Comparison of ENCODE assay signal across 8 cellular contexts in the genomic region with DNA sequence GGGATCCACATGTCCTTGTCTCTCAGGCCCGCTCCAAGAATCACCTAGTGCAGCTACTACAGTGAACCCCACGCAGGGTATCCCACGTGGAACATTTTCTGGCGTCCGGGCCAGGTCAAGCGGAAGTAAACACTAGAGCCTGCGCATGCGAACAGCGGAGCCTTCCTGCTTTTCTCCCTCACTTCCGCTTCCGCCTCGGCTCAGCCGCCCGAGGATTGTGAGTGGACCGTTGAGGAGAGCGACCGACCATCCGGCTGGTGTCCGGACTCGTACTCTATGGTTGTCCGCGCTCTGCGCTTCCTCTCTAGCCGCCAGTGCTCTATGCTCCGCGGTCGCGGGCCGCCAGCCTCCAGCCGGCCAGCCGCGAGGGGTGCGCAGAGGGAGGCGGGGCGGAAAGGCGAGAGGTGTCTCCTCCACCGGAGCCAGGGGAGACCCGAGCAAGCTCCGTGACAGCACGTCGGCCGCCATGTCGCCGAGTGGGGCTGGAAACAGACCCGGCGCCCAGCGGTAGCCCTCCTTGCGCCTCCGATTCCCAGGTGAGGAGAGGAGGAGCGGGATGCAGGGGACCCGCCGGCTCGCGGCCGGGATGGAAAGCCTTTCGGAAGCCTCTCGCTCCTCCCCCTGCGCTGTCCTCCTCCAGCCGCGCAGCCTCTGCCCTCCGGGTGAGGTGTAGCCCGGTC.
DNase-seq lines count a peak whose midpoint lies in the region; ATAC-seq lines count a peak whose summit lies in the region.

A gene with protein sequence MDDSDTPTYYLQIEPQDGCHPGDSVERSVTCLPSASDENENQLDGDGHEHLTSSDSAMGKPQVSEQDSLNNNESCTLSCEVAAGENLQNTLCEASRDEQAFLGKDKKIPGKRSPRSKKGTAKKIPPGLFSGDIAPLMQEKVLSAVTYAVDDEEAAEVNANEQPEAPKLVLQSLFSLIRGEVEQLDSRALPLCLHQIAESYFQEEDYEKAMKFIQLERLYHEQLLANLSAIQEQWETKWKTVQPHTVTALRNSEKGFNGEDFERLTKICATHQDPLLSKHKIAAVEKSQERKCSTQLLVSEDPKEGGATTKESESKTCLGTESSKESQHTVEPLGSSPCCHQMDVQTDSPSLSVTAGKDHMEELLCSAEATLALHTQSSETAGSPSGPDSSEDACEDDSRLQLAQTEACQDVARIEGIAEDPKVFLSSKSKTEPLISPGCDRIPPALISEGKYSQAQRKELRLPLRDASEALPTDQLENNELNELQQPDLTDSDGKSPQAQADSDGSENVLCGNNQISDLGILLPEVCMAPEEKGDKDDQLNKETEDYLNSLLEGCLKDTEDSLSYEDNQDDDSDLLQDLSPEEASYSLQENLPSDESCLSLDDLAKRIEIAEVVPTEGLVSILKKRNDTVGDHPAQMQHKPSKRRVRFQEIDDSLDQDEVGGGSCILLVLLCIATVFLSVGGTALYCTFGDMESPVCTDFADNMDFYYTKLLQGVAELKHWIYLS (plus strand): TSS at position 329 of the 680 bp plus-strand sequence. CDS start 25,107 bp downstream, outside the sequence.
A gene with protein sequence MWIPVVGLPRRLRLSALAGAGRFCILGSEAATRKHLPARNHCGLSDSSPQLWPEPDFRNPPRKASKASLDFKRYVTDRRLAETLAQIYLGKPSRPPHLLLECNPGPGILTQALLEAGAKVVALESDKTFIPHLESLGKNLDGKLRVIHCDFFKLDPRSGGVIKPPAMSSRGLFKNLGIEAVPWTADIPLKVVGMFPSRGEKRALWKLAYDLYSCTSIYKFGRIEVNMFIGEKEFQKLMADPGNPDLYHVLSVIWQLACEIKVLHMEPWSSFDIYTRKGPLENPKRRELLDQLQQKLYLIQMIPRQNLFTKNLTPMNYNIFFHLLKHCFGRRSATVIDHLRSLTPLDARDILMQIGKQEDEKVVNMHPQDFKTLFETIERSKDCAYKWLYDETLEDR (minus strand): TSS at position 134 of the 680 bp plus-strand sequence. CDS start 123 bp downstream, at position 11.

- H3K9me3 Mint-ChIP-seq in effector memory CD8-positive, alpha-beta T cell, result no peaks in the 10 kb centered on the region

- ATAC-seq in GM19468 (IDR thresholded peaks at IDR 0.05; ENCODE audit: extremely low read depth, unreplicated experiment), result peak; percentile 95
- peak; percentile 84 for ATAC-seq in effector memory CD8-positive, alpha-beta T cell (replicated peaks)

- peak within 1 kb of the TSS; percentile 94 to 97 for H3K27ac Mint-ChIP-seq in effector memory CD8-positive, alpha-beta T cell

- H3K27me3 Mint-ChIP-seq in effector memory CD8-positive, alpha-beta T cell, result no peaks in the 10 kb centered on the region

- H3K4me1 Mint-ChIP-seq in effector memory CD8-positive, alpha-beta T cell (ENCODE audit: low read depth in 2 of 2), result peaks cover 27 to 35% of the 10 kb centered on the region in 2 donors

- H3K36me3 Mint-ChIP-seq in effector memory CD8-positive, alpha-beta T cell (ENCODE audit: insufficient read depth), result peaks cover 32% of the 10 kb centered on the region

- H3K4me3 Mint-ChIP-seq in effector memory CD8-positive, alpha-beta T cell, result peak within 1 kb of the TSS; percentile 97 to 100

- DNase-seq in CMK (ENCODE audit: low read depth), result peak; percentile 99
- DNase-seq in HS-5 (ENCODE audit: low read depth), result peak; percentile 94
- DNase-seq in NOMO-1 treated with DMSO at 0.1 percent for 48 hours (lab: John Stamatoyannopoulos, UW; ENCODE audit: unreplicated experiment), result peak; percentile 99
- DNase-seq in activated CD8-positive, alpha-beta memory T cell treated with anti-CD3 and anti-CD28 coated beads for 4 hours (ENCODE audit: low read depth in 2 of 2), result peak; percentile 86 to 89
- peak; percentile 82 to 87 (median 86) for DNase-seq in effector memory CD8-positive, alpha-beta T cell
- DNase-seq in medulla oblongata (ENCODE audit: extremely low spot score), result peak; percentile 99
- DNase-seq in stimulated activated CD8-positive, alpha-beta memory T cell treated with anti-CD3 and anti-CD28 coated beads, Interleukin-12 subunit alpha, Interleukin-12 subunit beta, amount 100 ng/mL, for 1 hour (ENCODE audit: low read depth), result peak; percentile 87

Comparison
In these comparisons a context has a peak if more than half of its experiments do, and no peak if none do; other contexts are left out.
1. Peak in every context shown above with its lines: DNase-seq and ATAC-seq.